Comparison of ENCODE assay signal across 19 cellular contexts in the genomic region with DNA sequence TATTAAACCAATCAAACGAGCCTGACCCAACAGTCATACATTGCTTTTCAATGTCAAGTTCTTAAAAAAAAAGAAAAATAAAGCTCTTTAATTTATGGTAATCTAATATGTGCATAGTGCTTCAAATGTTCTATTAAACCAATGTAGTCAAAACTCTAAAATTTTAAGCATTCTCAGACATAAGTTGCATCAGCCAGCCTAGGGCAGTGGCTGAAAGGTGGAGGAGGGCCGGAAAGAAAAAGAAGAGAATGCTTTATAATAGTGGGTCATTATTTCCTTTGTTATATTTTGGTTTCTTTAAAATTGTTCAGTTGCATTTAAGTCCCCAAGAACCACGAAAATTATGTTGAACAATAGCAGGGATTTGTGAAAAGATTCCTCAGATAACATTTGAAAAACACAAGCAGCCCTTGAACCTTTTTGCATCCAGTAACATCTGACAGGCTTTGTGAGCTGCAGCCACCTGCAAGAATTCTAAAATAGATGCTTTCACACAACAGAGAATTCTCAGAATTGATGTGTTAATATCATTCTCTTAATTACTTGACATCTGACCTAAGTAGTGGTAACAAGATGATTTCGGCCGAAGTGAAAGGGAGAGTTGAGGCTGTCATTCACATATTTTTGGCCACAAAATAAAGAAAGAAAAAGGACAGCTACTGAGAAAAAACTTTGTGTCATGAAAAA.
A peak's percentile ranks its signal among the peaks of the same experiment; 100 is the strongest.
DNase-seq lines count a peak whose midpoint lies in the region; ATAC-seq, FAIRE-seq and TF ChIP-seq lines count a peak whose summit lies in the region.
"Had no signal": no experiment of that assay in that cellular context is flagged by ENCODE, and none has a peak within 500 bp of the region (broad histone marks: within the 10 kb centered on the region; RNA-seq: fewer than 3 reads in every experiment).

No MANE protein-coding gene starts in this region.

- H3K36me3 Mint-ChIP-seq in H9 (ENCODE audit: insufficient read depth in 1 of 3, low read depth in 3 of 3) (peaks cover 0 to 4% (median 2%) of the 10 kb centered on the region in 3 experiments; a peak in 6 of 7 replicates), osteocyte (ENCODE audit: unreplicated experiment) (no peaks in the 10 kb centered on the region), CD14-positive monocyte (no peaks in the 10 kb centered on the region)

- H2BK20ac ChIP-seq in H9 (ENCODE audit: low read depth, low read length, poor library complexity, severe bottlenecking) = no peak overlapping the region

- H3K9ac ChIP-seq in H9 (ENCODE audit: extremely low read depth, insufficient read length, low read length) = no peak overlapping the region
- H3K9ac ChIP-seq in adipocyte (ENCODE audit: low read length) = no peak overlapping the region
- no peak overlapping the region for H3K9ac ChIP-seq in HepG2 (ENCODE audit: insufficient read depth, low read depth, low read length)
- H3K9ac ChIP-seq: GM23248 had no signal

- no TSS peak for BruUV-seq in HepG2 (replicated peaks; lab: Mats Ljungman, UMichigan)

- H4K8ac ChIP-seq in H9 (replicated peaks; ENCODE audit: insufficient read length, low read depth, low read length) = no peak overlapping the region

- no peak overlapping the region for H2BK15ac ChIP-seq in H9 (ENCODE audit: low read depth, low read length)

- WGBS in H9 (ENCODE audit: extremely low coverage, insufficient read length, low lambda C conversion rate) = no CpG with 5 or more reads among the region's 5 CpGs
- WGBS in HepG2 (ENCODE audit: low lambda C conversion rate) = 34% methylated on average over 5 of the region's 5 CpGs

- no peak for TF ChIP-seq POLR2A in HepG2 (IDR thresholded peaks at IDR 0.05; ENCODE audit: insufficient read depth in 1 of 2, low read depth in 2 of 2, low read length in 2 of 2)

- H3K27ac ChIP-seq in H9 (ENCODE audit: insufficient read length, low read depth, low read length) (no peak overlapping the region), HepG2 (ENCODE audit: extremely low read length, insufficient read depth, low read length) (no peak overlapping the region)
- H3K27ac ChIP-seq: GM23248 had no signal

- no peak overlapping the region for H3K4me2 ChIP-seq in H9 (ENCODE audit: insufficient read depth, insufficient read length, low read length)
- H3K4me2 ChIP-seq in HepG2 (ENCODE audit: low read depth, low read length) = no peak overlapping the region

- H3T11ph ChIP-seq in H9 (ENCODE audit: low read length) = no peak overlapping the region

- H3K4me1 Mint-ChIP-seq in H9 (peaks cover 13 to 31% of the 10 kb centered on the region in 2 experiments), osteocyte (ENCODE audit: unreplicated experiment) (peaks cover 12% of the 10 kb centered on the region), CD14-positive monocyte (peaks cover 4% of the 10 kb centered on the region)
- H3K4me1 Mint-ChIP-seq: T-helper 17 cell had no signal

- intact Hi-C loops in CD14-positive monocyte (cut with micrococcal nuclease) (no loop called here), HepG2 (cut with micrococcal nuclease; ENCODE audit: unreplicated experiment) (no loop called here)

- H3K9me3 Mint-ChIP-seq in H9 (peaks cover 2 to 4% of the 10 kb centered on the region in 2 experiments; a peak in 2 of 5 replicates), osteocyte (ENCODE audit: unreplicated experiment) (no peaks in the 10 kb centered on the region), CD14-positive monocyte (peaks cover 0 to 16% (median 7%) of the 10 kb centered on the region in 7 donors)

- H3K4ac ChIP-seq in H9 (ENCODE audit: low read depth, low read length) = no peak overlapping the region

- H3K4me1 ChIP-seq in H9 (ENCODE audit: insufficient read depth, low read length) (no peaks in the 10 kb centered on the region), adipocyte (ENCODE audit: control insufficient read depth, insufficient read depth, low read length) (no peaks in the 10 kb centered on the region), HepG2 (ENCODE audit: insufficient read depth, low read length) (no peaks in the 10 kb centered on the region)

- no peak overlapping the region for H2AK5ac ChIP-seq in H9 (ENCODE audit: insufficient read length, low read length)

- no peaks in the 10 kb centered on the region for H3K36me3 ChIP-seq in adipocyte (ENCODE audit: control insufficient read depth, insufficient read depth, low read length, severe bottlenecking)
- no peaks in the 10 kb centered on the region for H3K36me3 ChIP-seq in HepG2 (replicated peaks in 1 of 2; ENCODE audit: control insufficient read depth in 1 of 2, insufficient read depth in 2 of 2, low read length in 2 of 2)

- in situ Hi-C loops in HepG2 (cut with HindIII; ENCODE audit: extremely low pct_ligation_motif_present, low pct_unique_long_range_greater_than_20kb) = no loop called here

- no peak overlapping the region for H3K14ac ChIP-seq in H9 (ENCODE audit: insufficient read depth, low read length)

- H3K4me3 Mint-ChIP-seq in H9 = no peak overlapping the region
- H3K4me3 Mint-ChIP-seq in osteocyte (ENCODE audit: unreplicated experiment) = no peak overlapping the region
- no peak overlapping the region for H3K4me3 Mint-ChIP-seq in CD14-positive monocyte
- H3K4me3 Mint-ChIP-seq: T-helper 17 cell had no signal

- POLR2A ChIA-PET in HepG2 (lab: Yijun Ruan, JAX) = no interaction called here

- H2BK12ac ChIP-seq in H9 (ENCODE audit: insufficient read length, low read depth, low read length) = no peak overlapping the region

- DNase-seq in H9 = no peak
- peak; percentile 76 for DNase-seq in NCI-H2227 treated with DMSO at 0.1 percent for 48 hours (lab: John Stamatoyannopoulos, UW)
- DNase-seq in adipocyte (ENCODE audit: low read depth) = peak; percentile 9
- no peak for DNase-seq in osteocyte (ENCODE audit: extremely low spot score, unreplicated experiment)
- DNase-seq in GM19238 (ENCODE audit: insufficient read length, low spot score) = no peak
- no peak for DNase-seq in SHP77 treated with DMSO at 0.1 percent for 48 hours (lab: John Stamatoyannopoulos, UW)
- DNase-seq in CD14-positive monocyte (ENCODE audit: low spot score) = no peak
- DNase-seq in HepG2 (ENCODE audit: low spot score) = no peak
- DNase-seq: ACHN, DMS 273 treated with DMSO at 0.1 percent for 48 hours, GDM1, GM23248, Karpas-422, NCI-H1436 treated with DMSO at 0.1 percent for 48 hours, NCI-H2171 treated with DMSO at 0.1 percent for 48 hours, RPMI8226, SIG-M5, T-helper 17 cell had no signal

- no peaks in the 10 kb centered on the region for H3K23me2 ChIP-seq in H9 (ENCODE audit: insufficient read length, low read depth, low read length, poor library complexity, severe bottlenecking)

- H3K27me3 Mint-ChIP-seq in H9 (ENCODE audit: low read depth) = no peaks in the 10 kb centered on the region
- peaks cover 5% of the 10 kb centered on the region for H3K27me3 Mint-ChIP-seq in osteocyte (ENCODE audit: unreplicated experiment)
- H3K27me3 Mint-ChIP-seq in CD14-positive monocyte (ENCODE audit: low read depth in 3 of 3) = peaks cover 0 to 4% (median 2%) of the 10 kb centered on the region in 3 donors

- H3K18ac ChIP-seq in H9 (ENCODE audit: insufficient read length, low read depth, low read length) = no peak overlapping the region

- TF ChIP-seq RAD21 in HepG2 (CRISPR knock-in tag; IDR thresholded peaks at IDR 0.05) = no peak

- H3K79me1 ChIP-seq in H9 (ENCODE audit: insufficient read depth, low read depth, low read length, poor library complexity, severe bottlenecking) = no peaks in the 10 kb centered on the region

- H3K4me3 ChIP-seq in adipocyte (ENCODE audit: low read length) (no peak overlapping the region), HepG2 (replicated peaks in 1 of 3; ENCODE audit: insufficient read depth in 1 of 3, low read depth in 2 of 3, low read length in 3 of 3) (no peak overlapping the region)
- H3K4me3 ChIP-seq: GM23248 had no signal

- TF ChIP-seq EP300 in HepG2 (IDR thresholded peaks at IDR 0.05; ENCODE audit: low read depth in 2 of 2, low read length in 2 of 2) (no peak), HepG2 (CRISPR knock-in tag; IDR thresholded peaks at IDR 0.05; ENCODE audit: borderline replicate concordance) (no peak)

- no peak overlapping the region for H3K23ac ChIP-seq in H9 (ENCODE audit: insufficient read length, low read depth, low read length)

- H3K27me3 ChIP-seq in H9 (ENCODE audit: insufficient read depth, low read length) = no peaks in the 10 kb centered on the region
- H3K27me3 ChIP-seq in adipocyte (replicated peaks; ENCODE audit: control insufficient read depth, insufficient read depth, low read length) = peaks cover 14% of the 10 kb centered on the region
- H3K27me3 ChIP-seq in HepG2 (ENCODE audit: control insufficient read depth in 1 of 2, insufficient read depth in 2 of 2, low read length in 2 of 2) = peaks cover 0 to 1% of the 10 kb centered on the region in 2 experiments; a peak in 1 of 5 replicates

- no peak overlapping the region for H2BK120ac ChIP-seq in H9 (ENCODE audit: low read depth, low read length, poor library complexity, severe bottlenecking)

- no peaks in the 10 kb centered on the region for H4K20me1 ChIP-seq in H9 (ENCODE audit: control insufficient read depth, insufficient read depth, insufficient read length)
- H4K20me1 ChIP-seq in HepG2 (ENCODE audit: insufficient read depth, low read length) = no peaks in the 10 kb centered on the region

- ATAC-seq in HepG2 = no peak
- ATAC-seq: T-helper 17 cell had no signal

- H4K91ac ChIP-seq in H9 (ENCODE audit: insufficient read length, low read depth, low read length) = no peak overlapping the region

- H2AFZ ChIP-seq in H9 (ENCODE audit: low read length) (no peak overlapping the region), HepG2 (ENCODE audit: low read length) (no peak overlapping the region)
- H2AFZ ChIP-seq: GM23248 had no signal

- no peak overlapping the region for H4K5ac ChIP-seq in H9 (ENCODE audit: insufficient read length, low read depth, low read length)

- no peaks in the 10 kb centered on the region for H3K9me3 ChIP-seq in H9 (ENCODE audit: control insufficient read depth, low read depth, low read length)
- no peaks in the 10 kb centered on the region for H3K9me3 ChIP-seq in adipocyte (ENCODE audit: control insufficient read depth, low read length)
- no peaks in the 10 kb centered on the region for H3K9me3 ChIP-seq in HepG2 (ENCODE audit: low read length)

- H3K79me2 ChIP-seq in H9 (ENCODE audit: insufficient read depth, low read length) = no peaks in the 10 kb centered on the region
- H3K79me2 ChIP-seq in HepG2 (ENCODE audit: insufficient read depth, low read length) = no peaks in the 10 kb centered on the region

- TF ChIP-seq CTCF in H9 (conservative IDR thresholded peaks at IDR 0.05) (no peak), osteocyte (IDR thresholded peaks at IDR 0.05) (no peak), CD14-positive monocyte (IDR thresholded peaks at IDR 0.05) (no peak), HepG2 (CRISPR knock-in tag; IDR thresholded peaks at IDR 0.05) (no peak)

- peak overlapping the region in 2 of 3 experiments; percentile 16 to 90; a peak in 5 of 7 replicates for H3K27ac Mint-ChIP-seq in H9
- H3K27ac Mint-ChIP-seq in osteocyte (ENCODE audit: unreplicated experiment) = peak overlapping the region; percentile 9
- no peak overlapping the region for H3K27ac Mint-ChIP-seq in CD14-positive monocyte
- H3K27ac Mint-ChIP-seq: T-helper 17 cell had no signal

- CTCF ChIA-PET in HepG2 (lab: Yijun Ruan, JAX; ENCODE audit: low intra/inter-chr PET ratio, low total read pairs) = no interaction called here

- H3K56ac ChIP-seq in H9 (ENCODE audit: insufficient read length, low read depth, low read length) = no peak overlapping the region

- H2BK5ac ChIP-seq in H9 (ENCODE audit: insufficient read length, low read length) = no peak overlapping the region

- no peak for FAIRE-seq in HepG2 (lab: Jason Lieb, UNC)
- FAIRE-seq: GM19239 had no signal

Comparison
In these comparisons a context has a peak if more than half of its experiments do, and no peak if none do; other contexts are left out.
1. DNase-seq: peak in NCI-H2227 treated with DMSO at 0.1 percent for 48 hours (single experiment) and adipocyte (single experiment); none in H9 (single experiment), osteocyte (single experiment), GM19238 (single experiment), SHP77 treated with DMSO at 0.1 percent for 48 hours (single experiment), CD14-positive monocyte (single experiment) and HepG2 (single experiment).
2. H3K27ac Mint-ChIP-seq: peak in H9 (2 of 3) and osteocyte (single experiment); none in CD14-positive monocyte (0 of 7).